In the genomic region with DNA sequence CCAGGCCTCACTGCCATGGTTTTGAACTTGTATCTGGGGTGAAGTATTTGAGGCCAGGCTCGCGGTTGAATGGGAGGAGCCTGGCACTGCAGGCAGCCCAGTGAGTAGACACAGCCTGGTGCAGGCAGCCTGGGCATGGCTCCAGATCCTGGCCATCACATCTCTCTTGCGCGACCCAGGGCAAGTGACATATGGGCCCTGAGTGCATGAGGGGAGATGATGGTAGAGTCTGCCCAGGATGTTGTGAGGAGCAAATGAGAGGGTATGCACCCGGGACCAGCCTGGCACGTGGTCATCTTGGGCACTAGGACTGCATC, we compare ENCODE assay signal across 10 cellular contexts.
A peak's percentile ranks its signal among the peaks of the same experiment; 100 is the strongest.
DNase-seq lines count a peak whose midpoint lies in the region; ATAC-seq and TF ChIP-seq lines count a peak whose summit lies in the region.
"Had no signal": no experiment of that assay in that cellular context is flagged by ENCODE, and none has a peak within 500 bp of the region (broad histone marks: within the 10 kb centered on the region; RNA-seq: fewer than 3 reads in every experiment).

No MANE protein-coding gene starts in this region.

- ATAC-seq in HG03565 (IDR thresholded peaks at IDR 0.05; ENCODE audit: unreplicated experiment) (no peak), HG02885 (IDR thresholded peaks at IDR 0.05; ENCODE audit: poor library complexity, unreplicated experiment) (no peak)

- no peak overlapping the region for H3K4me3 ChIP-seq in epithelial cell of esophagus (ENCODE audit: low read length)
- H3K4me3 ChIP-seq: tibial artery had no signal

- peak; percentile 79 for DNase-seq in AG08395 (ENCODE audit: low spot score)
- peak; percentile 9 to 25 for DNase-seq in Kasumi-1 (lab: John Stamatoyannopoulos, UW)
- peak; percentile 25 for DNase-seq in epithelial cell of esophagus (ENCODE audit: low read depth)
- peak; percentile 9 for DNase-seq in midbrain (lab: John Stamatoyannopoulos, UW)
- no peak for DNase-seq in NCI-H524 (lab: John Stamatoyannopoulos, UW)
- no peak for DNase-seq in NK-92 treated with Interleukin-12 subunit alpha and Interleukin-12 subunit beta, amount 100 ng/mL, for 24 hours (lab: John Stamatoyannopoulos, UW)
- DNase-seq: CD4-positive, alpha-beta T cell had no signal

- no peak for TF ChIP-seq CTCF in epithelial cell of esophagus (IDR thresholded peaks at IDR 0.05; ENCODE audit: insufficient read depth, low read depth, low read length, missing control alignments)

Comparison
In these comparisons a context has a peak if more than half of its experiments do, and no peak if none do; other contexts are left out.
1. DNase-seq: peak in AG08395 (single experiment), Kasumi-1 (2 of 2), epithelial cell of esophagus (single experiment) and midbrain (single experiment); none in NCI-H524 (0 of 2) and NK-92 treated with Interleukin-12 subunit alpha and Interleukin-12 subunit beta, amount 100 ng/mL, for 24 hours (single experiment).